1 cellular context compared by ENCODE assay signal in the genomic region with DNA sequence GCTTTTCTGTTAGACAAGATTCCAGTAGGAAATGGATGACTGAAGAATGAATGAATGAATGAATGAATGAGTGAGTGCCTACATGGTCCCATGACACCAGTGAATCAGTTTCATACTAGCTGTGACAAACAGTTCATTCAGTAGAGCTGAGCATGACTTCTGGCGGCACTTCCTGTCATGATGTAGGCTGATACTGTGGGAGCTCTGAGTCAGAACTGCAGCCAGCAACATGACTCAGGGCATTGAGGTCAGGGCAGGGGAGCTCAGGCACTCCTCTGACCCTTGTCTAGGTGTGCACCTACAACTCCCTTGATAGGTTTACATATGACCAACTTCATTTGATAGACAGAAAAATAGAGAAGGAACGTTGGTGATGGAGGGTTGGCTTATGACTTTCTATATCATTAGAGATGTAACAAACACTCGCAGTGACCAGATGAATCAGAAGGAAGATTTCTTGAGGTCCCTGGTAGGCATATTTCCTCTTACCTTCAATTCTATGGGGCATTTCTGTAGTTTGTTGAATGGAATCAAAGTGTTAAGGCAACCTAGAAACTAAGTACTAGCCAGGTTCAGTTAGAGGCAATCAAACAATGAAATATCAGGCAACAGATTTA.
TF ChIP-seq lines count a peak whose summit lies in the region.

No MANE protein-coding gene starts in this region.

TF ChIP-seq in IMR-90, 13 proteins besides CTCF, POLR2A, EP300 and RAD21 (continued from another document):
- TF ChIP-seq, protein P1, sequence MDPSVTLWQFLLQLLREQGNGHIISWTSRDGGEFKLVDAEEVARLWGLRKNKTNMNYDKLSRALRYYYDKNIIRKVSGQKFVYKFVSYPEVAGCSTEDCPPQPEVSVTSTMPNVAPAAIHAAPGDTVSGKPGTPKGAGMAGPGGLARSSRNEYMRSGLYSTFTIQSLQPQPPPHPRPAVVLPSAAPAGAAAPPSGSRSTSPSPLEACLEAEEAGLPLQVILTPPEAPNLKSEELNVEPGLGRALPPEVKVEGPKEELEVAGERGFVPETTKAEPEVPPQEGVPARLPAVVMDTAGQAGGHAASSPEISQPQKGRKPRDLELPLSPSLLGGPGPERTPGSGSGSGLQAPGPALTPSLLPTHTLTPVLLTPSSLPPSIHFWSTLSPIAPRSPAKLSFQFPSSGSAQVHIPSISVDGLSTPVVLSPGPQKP (IDR thresholded peaks at IDR 0.05; ENCODE audit: borderline replicate concordance, low read depth, low read length) = no peak
- no peak for TF ChIP-seq RFX5 (IDR thresholded peaks at IDR 0.05; ENCODE audit: low read depth, low read length)
- peak; percentile 56; the same call in 1 of the 2 replicates for TF ChIP-seq NFE2L2 (IDR thresholded peaks at IDR 0.05; ENCODE audit: low read depth, low read length)
- peak; percentile 19; the same call in 1 of the 2 replicates for TF ChIP-seq MAFK (IDR thresholded peaks at IDR 0.05; ENCODE audit: low read depth, low read length)
- TF ChIP-seq RCOR1 (IDR thresholded peaks at IDR 0.05; ENCODE audit: insufficient replicate concordance, low read length) = peak; percentile 30
- TF ChIP-seq, protein P2, sequence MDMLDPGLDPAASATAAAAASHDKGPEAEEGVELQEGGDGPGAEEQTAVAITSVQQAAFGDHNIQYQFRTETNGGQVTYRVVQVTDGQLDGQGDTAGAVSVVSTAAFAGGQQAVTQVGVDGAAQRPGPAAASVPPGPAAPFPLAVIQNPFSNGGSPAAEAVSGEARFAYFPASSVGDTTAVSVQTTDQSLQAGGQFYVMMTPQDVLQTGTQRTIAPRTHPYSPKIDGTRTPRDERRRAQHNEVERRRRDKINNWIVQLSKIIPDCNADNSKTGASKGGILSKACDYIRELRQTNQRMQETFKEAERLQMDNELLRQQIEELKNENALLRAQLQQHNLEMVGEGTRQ (IDR thresholded peaks at IDR 0.05; ENCODE audit: low read depth, low read length) = no peak
- no peak for TF ChIP-seq BHLHE40 (IDR thresholded peaks at IDR 0.05; ENCODE audit: low read depth, low read length)
- TF ChIP-seq MXI1 (IDR thresholded peaks at IDR 0.05; ENCODE audit: borderline replicate concordance, low read depth, low read length) = no peak
